2 cellular contexts compared by ENCODE assay signal in genomic region chr18:77230645-77231044, GRCh38.
TF ChIP-seq lines count a peak whose summit lies in the region.

No MANE protein-coding gene starts in this region.

TF ChIP-seq in HepG2, 621 proteins besides CTCF, POLR2A, EP300 and RAD21:
- TF ChIP-seq PHF8 (CRISPR knock-in tag; IDR thresholded peaks at IDR 0.05): no peak
- TF ChIP-seq ZFP62 (CRISPR knock-in tag; IDR thresholded peaks at IDR 0.05): no peak
- TF ChIP-seq CBX5 (CRISPR knock-in tag; IDR thresholded peaks at IDR 0.05; ENCODE audit: borderline replicate concordance): no peak
- no peak for TF ChIP-seq ZNF720 (CRISPR knock-in tag; IDR thresholded peaks at IDR 0.05)
- no peak for TF ChIP-seq TAF1 (CRISPR knock-in tag; IDR thresholded peaks at IDR 0.05)
- 0 out of 2 replicates have a peak, but pooled peaks have one; percentile 19 for TF ChIP-seq CEBPB (IDR thresholded peaks at IDR 0.05; ENCODE audit: borderline replicate concordance, low read depth, low read length)
- TF ChIP-seq ATF7 (IDR thresholded peaks at IDR 0.05): peak; percentile 89
- no peak for TF ChIP-seq ATF7 (CRISPR knock-in tag; IDR thresholded peaks at IDR 0.05)
- no peak for TF ChIP-seq ZNF597 (CRISPR knock-in tag; IDR thresholded peaks at IDR 0.05)
- no peak for TF ChIP-seq ZNF672 (CRISPR knock-in tag; IDR thresholded peaks at IDR 0.05)
- TF ChIP-seq KDM5A (IDR thresholded peaks at IDR 0.05; ENCODE audit: borderline replicate concordance, low read length): no peak
- TF ChIP-seq RFX5 (IDR thresholded peaks at IDR 0.05; ENCODE audit: low read depth, low read length): no peak
- TF ChIP-seq HNRNPK (IDR thresholded peaks at IDR 0.05; ENCODE audit: low read depth, low read length, poor library complexity, severe bottlenecking): peak; percentile 22
- TF ChIP-seq XBP1 (CRISPR knock-in tag; IDR thresholded peaks at IDR 0.05): no peak
- no peak for TF ChIP-seq ZNF549 (CRISPR knock-in tag; IDR thresholded peaks at IDR 0.05)
- TF ChIP-seq ZNF629 (CRISPR knock-in tag; conservative IDR thresholded peaks at IDR 0.05): no peak
- no peak for TF ChIP-seq CBX1 (IDR thresholded peaks at IDR 0.05; ENCODE audit: low read depth)
- no peak for TF ChIP-seq HOXA7 (CRISPR knock-in tag; IDR thresholded peaks at IDR 0.05)
- TF ChIP-seq CREB1 (IDR thresholded peaks at IDR 0.05): peak; percentile 64
- no peak for TF ChIP-seq CREB1 (CRISPR knock-in tag; IDR thresholded peaks at IDR 0.05)
- TF ChIP-seq CEBPG (CRISPR knock-in tag; IDR thresholded peaks at IDR 0.05): no peak
- no peak for TF ChIP-seq ZNF235 (CRISPR knock-in tag; IDR thresholded peaks at IDR 0.05; ENCODE audit: borderline replicate concordance)
- no peak for TF ChIP-seq PRDM10 (CRISPR knock-in tag; IDR thresholded peaks at IDR 0.05; ENCODE audit: low read depth)
- TF ChIP-seq KLF9 (CRISPR knock-in tag; IDR thresholded peaks at IDR 0.05; ENCODE audit: low read depth): no peak
- TF ChIP-seq CSRNP2 (CRISPR knock-in tag; conservative IDR thresholded peaks at IDR 0.05; ENCODE audit: low read depth): no peak
TF ChIP-seq in HepG2: peak in this region for 4.

TF ChIP-seq in IMR-90, 13 proteins besides CTCF, POLR2A, EP300 and RAD21:
- TF ChIP-seq ELK1 (IDR thresholded peaks at IDR 0.05; ENCODE audit: borderline replicate concordance, low read depth, low read length): no peak
- peak; percentile 64 for TF ChIP-seq CEBPB (IDR thresholded peaks at IDR 0.05; ENCODE audit: low read depth, low read length)
